8 cellular contexts compared by ENCODE assay signal in genomic region chr17:76539631-76540271, GRCh38. TPM values are rescaled to one million over a fixed set of nuclear protein-coding genes. Genes with fewer than 3 reads are reported as not detected.
A peak's percentile ranks its signal among the peaks of the same experiment; 100 is the strongest.
DNase-seq lines count a peak whose midpoint lies in the region; ATAC-seq, FAIRE-seq and TF ChIP-seq lines count a peak whose summit lies in the region.

PRCD (plus strand) TSS chr17:76540044; CDS start chr17:76540142, 98 bp downstream.

- H3K36me3 ChIP-seq in HAP-1 (replicated peaks) (no peaks in the 10 kb centered on the region), K562 (ENCODE audit: control insufficient read depth, insufficient read depth, low read length) (no peaks in the 10 kb centered on the region), kidney epithelial cell (ENCODE audit: control insufficient read depth, insufficient read depth, low read length) (no peaks in the 10 kb centered on the region)

- peak within 1 kb of the TSS; percentile 74 for H3K4me2 ChIP-seq in K562 (ENCODE audit: insufficient read depth, low read length)

- H3K4me3 ChIP-seq in HAP-1 (peak within 1 kb of the TSS; percentile 7; the same call in 1 of the 2 replicates), K562 (0 out of 2 replicates have a peak within 1 kb of the TSS, but pooled peaks have one; percentile 7), kidney epithelial cell (ENCODE audit: low read depth, low read length) (peak within 1 kb of the TSS; percentile 23)

- in situ Hi-C loops in HAP-1 (cut with MboI; ENCODE audit: low sequenced_read_pairs): no loop called here
- in situ Hi-C loops in K562 (cut with MboI): no loop called here

- no peak for ATAC-seq in K562
- ATAC-seq in GM21825 (IDR thresholded peaks at IDR 0.05; ENCODE audit: unreplicated experiment): no peak

- CTCF ChIA-PET in K562 (lab: Yijun Ruan, JAX; ENCODE audit: low intra/inter-chr PET ratio): interaction anchor here (0.6 to 1.0 kb wide), 2 partner anchors 142 to 150 kb away, joined by 3 read pairs; no protein-coding TSS in a partner anchor

- no peaks in the 10 kb centered on the region for H4K20me1 ChIP-seq in K562 (replicated peaks; ENCODE audit: control insufficient read depth, insufficient read depth, low read length)

- no peak for TF ChIP-seq EP300 in K562 (IDR thresholded peaks at IDR 0.05; ENCODE audit: low read length)

- no peaks in the 10 kb centered on the region for H3K9me1 ChIP-seq in K562 (ENCODE audit: control insufficient read depth, insufficient read depth, low read length)

- WGBS in K562 (ENCODE audit: insufficient coverage, low coverage, missing lambda C conversion rate): 55% methylated on average over 13 of the region's 22 CpGs

- no peaks in the 10 kb centered on the region for H3K79me2 ChIP-seq in K562 (ENCODE audit: control insufficient read depth, insufficient read depth, low read length)

- DNase-seq in HAP-1 (ENCODE audit: low spot score in 2 of 2) (no peak), K562 (ENCODE audit: extremely low read depth in 1 of 4, low spot score in 3 of 4) (no peak), kidney epithelial cell (ENCODE audit: low read depth) (no peak), dedifferentiated amniotic fluid mesenchymal stem cell (ENCODE audit: extremely low spot score) (no peak), T-helper 9 cell (no peak)
- no peak for DNase-seq in stimulated activated CD4-positive, alpha-beta T cell treated with anti-CD3 and anti-CD28 coated beads, Interleukin-15, amount 100 ng/mL, for 24 hours

- no peaks in the 10 kb centered on the region for H3K9me3 ChIP-seq in HAP-1
- H3K9me3 ChIP-seq in K562 (replicated peaks; ENCODE audit: control insufficient read depth, insufficient read depth, low read depth, low read length): no peaks in the 10 kb centered on the region

- no TSS peak for BruUV-seq in K562 (replicated peaks; lab: Mats Ljungman, UMichigan)

- POLR2A ChIA-PET in K562 (lab: Yijun Ruan, JAX): interaction anchor here (1.9 to 3.0 kb wide), 2 partner anchors 12 to 18 kb away, joined by 8 to 26 read pairs; no protein-coding TSS in a partner anchor

- H3K27ac ChIP-seq in K562 (ENCODE audit: extremely low read depth, low read depth, low read length): peak within 1 kb of the TSS; percentile 50

- peak within 1 kb of the TSS; percentile 55 to 89 for H3K9ac ChIP-seq in K562 (ENCODE audit: insufficient read depth in 1 of 2, low read depth in 2 of 2, low read length in 2 of 2)

- FAIRE-seq in K562 (lab: Jason Lieb, UNC): peak; percentile 56

- peak within 1 kb of the TSS; percentile 91 for H2AFZ ChIP-seq in K562 (ENCODE audit: low read depth, low read length)

- no peak for TF ChIP-seq POLR2A in K562 (conservative IDR thresholded peaks at IDR 0.05)

- intact Hi-C loops in K562 (cut with micrococcal nuclease): no loop called here

- no peak for TF ChIP-seq RAD21 in K562 (CRISPR knock-in tag; conservative IDR thresholded peaks at IDR 0.05 in 1 of 2, IDR thresholded peaks at IDR 0.05 in 1 of 2)

- H3K27me3 ChIP-seq in HAP-1 (ENCODE audit: low read depth) (no peaks in the 10 kb centered on the region), K562 (ENCODE audit: control insufficient read depth in 2 of 2, insufficient read depth in 2 of 2, low read length in 2 of 2) (no peaks in the 10 kb centered on the region), kidney epithelial cell (ENCODE audit: control insufficient read depth, insufficient read depth, low read length) (peaks cover 15% of the 10 kb centered on the region)

- H3K4me1 ChIP-seq in HAP-1: peaks cover 5% of the 10 kb centered on the region
- H3K4me1 ChIP-seq in K562 (replicated peaks in 1 of 2; ENCODE audit: control insufficient read depth in 2 of 2, insufficient read depth in 2 of 2, low read length in 2 of 2): peaks cover 11 to 61% of the 10 kb centered on the region in 2 experiments; a peak in 4 of 5 replicates

- TF ChIP-seq CTCF in K562 (IDR thresholded peaks at IDR 0.05 in 2 of 3, conservative IDR thresholded peaks at IDR 0.05 in 1 of 3; ENCODE audit: insufficient read depth in 2 of 3, low read depth in 1 of 3, low read length in 3 of 3) (no peak), kidney epithelial cell (IDR thresholded peaks at IDR 0.05; ENCODE audit: insufficient read depth, low read length, poor library complexity, severe bottlenecking) (no peak), subcutaneous adipose tissue (IDR thresholded peaks at IDR 0.05; ENCODE audit: low read depth) (no peak)

TF ChIP-seq in K562, 482 proteins besides CTCF, POLR2A, EP300 and RAD21:
- TF ChIP-seq ZNF695 (CRISPR knock-in tag; IDR thresholded peaks at IDR 0.05) (no peak), ASH1L (IDR thresholded peaks at IDR 0.05; ENCODE audit: borderline replicate concordance, low read depth, partially characterized antibody) (no peak), ZNF507 (tag; conservative IDR thresholded peaks at IDR 0.05) (no peak), ZC3H4 (CRISPR knock-in tag; IDR thresholded peaks at IDR 0.05; ENCODE audit: borderline replicate concordance) (no peak), FIP1L1 (IDR thresholded peaks at IDR 0.05; ENCODE audit: low read depth, low read length, poor library complexity, severe bottlenecking) (no peak), XRCC4 (IDR thresholded peaks at IDR 0.05; ENCODE audit: extremely low read depth, insufficient read depth, insufficient read length) (no peak), SRSF9 (IDR thresholded peaks at IDR 0.05; ENCODE audit: borderline replicate concordance, low read depth, low read length) (no peak), ZNF316 (IDR thresholded peaks at IDR 0.05) (peak; percentile 58; the same call in 1 of the 2 replicates), CBX3 (IDR thresholded peaks at IDR 0.05; ENCODE audit: borderline replicate concordance in 1 of 2, low read length in 2 of 2) (0 out of 3 replicates have a peak, but pooled peaks of 1 of the 2 experiments have one; percentile 37), CBFA2T3 (IDR thresholded peaks at IDR 0.05) (peak; percentile 33; the same call in 1 of the 2 replicates), PBX2 (CRISPR knock-in tag; IDR thresholded peaks at IDR 0.05; ENCODE audit: low read depth) (no peak), PBX2 (tag; conservative IDR thresholded peaks at IDR 0.05; ENCODE audit: low read depth) (no peak), CSDE1 (IDR thresholded peaks at IDR 0.05) (no peak)

RNA-seq across cellular contexts. Expression of gene PRCD, which starts in this region (rescaled TPM):
- 0.14 TPM in 1 of 2 replicates, not detected in the other for total RNA-seq in K562 (2011; cell fraction: chromatin; rRNA removed; ENCODE audit: low replicate concordance)
- total RNA-seq in K562 (2011; cell fraction: nucleolus; rRNA removed): not detected in 2 replicates
- total RNA-seq in K562 (2011; cell fraction: nucleoplasm; rRNA removed): not detected in 2 replicates
- total RNA-seq in K562 (2014; rRNA removed) (not detected in 2 replicates), K562 (2014; rRNA removed; fragmentation: Illumina TruSeq; extraction: Trizol) (not detected in 2 replicates), K562 (2015; rRNA removed; fragmentation: Illumina TruSeq; extraction: Trizol) (not detected in 2 replicates), K562 (2021) (0.27 TPM in 1 of 2 replicates, not detected in the other), kidney epithelial cell (not detected in 2 replicates), subcutaneous adipose tissue (10 to 100 TPM in 3 of 4 donors, 1 to 10 TPM in 1; 8.0 to 15.6 (median 11.3) TPM)
- polyA plus RNA-seq in K562 (2011; rRNA removed) (0.20 and 0.39 TPM in 2 replicates), K562 (2014; fragmentation: Illumina TruSeq; extraction: Trizol) (not detected in 2 replicates), K562 (2014; fragmentation: Nextera tagmentation; extraction: Ambion mirVana) (under 1 TPM in 1 of 2 experiments, not detected in 1; 0.25 TPM), K562 (2014; rRNA removed) (0.21 TPM in 1 of 2 replicates, not detected in the other)
- polyA plus RNA-seq in K562 (2011; cell fraction: cytosol; rRNA removed): not detected in 2 replicates
- 0.10 and 0.13 TPM in 2 replicates for polyA plus RNA-seq in K562 (2011; cell fraction: nucleus; rRNA removed)
- 0.26 and 0.65 TPM in 2 replicates for polyA plus RNA-seq in K562 (2012)
- 0.07 TPM in 1 of 2 replicates, not detected in the other for polyA minus RNA-seq in K562 (2011; rRNA and poly(A)+ RNA removed)
- not detected in 2 replicates for polyA minus RNA-seq in K562 (2011; cell fraction: cytosol; rRNA and poly(A)+ RNA removed)
- not detected in 2 replicates for polyA minus RNA-seq in K562 (2011; cell fraction: nucleus; rRNA and poly(A)+ RNA removed)
